ENCODE assay signal across 9 cellular contexts in genomic region chr15:55277116-55277564, GRCh38. TPM values are rescaled to one million over a fixed set of nuclear protein-coding genes. Genes with fewer than 3 reads are reported as not detected.
DNase-seq lines count a peak whose midpoint lies in the region; ATAC-seq and TF ChIP-seq lines count a peak whose summit lies in the region.
"Had no signal": no experiment of that assay in that cellular context is flagged by ENCODE, and none has a peak within 500 bp of the region (broad histone marks: within the 10 kb centered on the region; RNA-seq: fewer than 3 reads in every experiment).

No MANE protein-coding gene starts in this region.

- H3K27ac Mint-ChIP-seq in natural killer cell: peak overlapping the region; percentile 93 to 99

- H3K4me3 ChIP-seq in SJCRH30: no peak overlapping the region

- TF ChIP-seq CTCF in natural killer cell (IDR thresholded peaks at IDR 0.05): no peak

- no peaks in the 10 kb centered on the region for H3K27me3 Mint-ChIP-seq in natural killer cell (ENCODE audit: low read depth in 2 of 2)

- peak; percentile 69 for ATAC-seq in HG03378 (IDR thresholded peaks at IDR 0.05; ENCODE audit: unreplicated experiment)
- ATAC-seq in natural killer cell: peak; percentile 57 to 72 (median 69)

- H3K9me3 Mint-ChIP-seq in natural killer cell: no peaks in the 10 kb centered on the region

- no peaks in the 10 kb centered on the region for H3K36me3 ChIP-seq in SJCRH30

- H3K9me3 ChIP-seq in SJCRH30 (replicated peaks): no peaks in the 10 kb centered on the region

- H3K4me3 Mint-ChIP-seq in natural killer cell: peak overlapping the region; percentile 90

- peak in 2 of 3 donors; percentile 48 to 49 for DNase-seq in stimulated activated CD4-positive, alpha-beta T cell treated with anti-CD3 and anti-CD28 coated beads, Interleukin-12 subunit alpha, Interleukin-12 subunit beta, amount 100 ng/mL, for 48 hours (ENCODE audit: low read depth in 2 of 3, low spot score in 1 of 3)
- no peak for DNase-seq in stimulated activated CD4-positive, alpha-beta T cell treated with anti-CD3 and anti-CD28 coated beads, Interleukin-12 subunit alpha, Interleukin-12 subunit beta, amount 100 ng/mL, for 4 hours
- DNase-seq in activated CD4-positive, alpha-beta T cell treated with anti-CD3 and anti-CD28 coated beads, Interleukin-2, amount 50 U/mL, for 4 hours: peak; percentile 16 to 21
- DNase-seq in natural killer cell (peak; percentile 54), C1 segment of cervical spinal cord (lab: John Stamatoyannopoulos, UW) (no peak), NCI-H446 (lab: John Stamatoyannopoulos, UW) (no peak), SJCRH30 (no peak)

- H3K36me3 Mint-ChIP-seq in natural killer cell: no peaks in the 10 kb centered on the region

- H3K4me1 ChIP-seq in SJCRH30: peaks cover 15% of the 10 kb centered on the region

- no peak overlapping the region for H3K27ac ChIP-seq in SJCRH30
- H3K27ac ChIP-seq: C4-2B had no signal

- intact Hi-C loops in natural killer cell (cut with micrococcal nuclease): no loop called here

- no peaks in the 10 kb centered on the region for H3K27me3 ChIP-seq in SJCRH30

- peaks cover 86 to 87% of the 10 kb centered on the region in 2 donors for H3K4me1 Mint-ChIP-seq in natural killer cell

RNA-seq across cellular contexts. Expression of gene RAB27A, which starts 12.5 kb away (rescaled TPM):
- total RNA-seq in natural killer cell: 100 to 1,000 TPM in 1 of 3 donors, 10 to 100 TPM in 2; 90.0 to 111 (median 98.1) TPM
- total RNA-seq in SJCRH30 (2014; rRNA removed; shearing (Covaris generic)): 7.0 and 12.2 TPM in 2 replicates

RNA-seq across cellular contexts. Expression of gene PIGBOS1, which starts 41.8 kb away (rescaled TPM):
- 10 to 100 TPM in 1 of 3 donors, 1 to 10 TPM in 2; 7.7 to 10.9 (median 9.3) TPM for total RNA-seq in natural killer cell
- 11.2 and 11.3 TPM in 2 replicates for total RNA-seq in SJCRH30 (2014; rRNA removed; shearing (Covaris generic))

RNA-seq across cellular contexts. Expression of gene PIGB, which starts 41.9 kb away (rescaled TPM):
- 10 to 100 TPM; 24.9 to 33.5 (median 26.1) TPM for total RNA-seq in natural killer cell
- total RNA-seq in SJCRH30 (2014; rRNA removed; shearing (Covaris generic)): 7.3 and 7.6 TPM in 2 replicates

Comparison
In these comparisons a context has a peak if more than half of its experiments do, and no peak if none do; other contexts are left out.
1. DNase-seq: peak in stimulated activated CD4-positive, alpha-beta T cell treated with anti-CD3 and anti-CD28 coated beads, Interleukin-12 subunit alpha, Interleukin-12 subunit beta, amount 100 ng/mL, for 48 hours (2 of 3), activated CD4-positive, alpha-beta T cell treated with anti-CD3 and anti-CD28 coated beads, Interleukin-2, amount 50 U/mL, for 4 hours (2 of 2) and natural killer cell (single experiment); none in stimulated activated CD4-positive, alpha-beta T cell treated with anti-CD3 and anti-CD28 coated beads, Interleukin-12 subunit alpha, Interleukin-12 subunit beta, amount 100 ng/mL, for 4 hours (single experiment), C1 segment of cervical spinal cord (0 of 14), NCI-H446 (0 of 2) and SJCRH30 (0 of 2).